Comparison of ENCODE assay signal across 19 cellular contexts in genomic region chr2:69837533-69837932, GRCh38.
"Had no signal": no experiment of that assay in that cellular context is flagged by ENCODE, and none has a peak within 500 bp of the region (broad histone marks: within the 10 kb centered on the region; RNA-seq: fewer than 3 reads in every experiment).

No MANE protein-coding gene starts in this region.

- H3K4me2 ChIP-seq: hepatocyte had no signal

- H3K36me3 ChIP-seq: colonic mucosa had no signal

- H3K27me3 ChIP-seq: colonic mucosa, esophagus muscularis mucosa, hepatocyte, right lobe of liver, suprapubic skin had no signal

- H3K27me3 Mint-ChIP-seq: activated CD4-positive, alpha-beta memory T cell treated with anti-CD3 and anti-CD28 coated beads for 36 hours; activated CD8-positive, alpha-beta memory T cell treated with anti-CD3 and anti-CD28 coated beads, Interleukin-2, amount 10 ng/mL, durations not matched to agents 7 days and 5 days; activated naive CD8-positive, alpha-beta T cell treated with anti-CD3 and anti-CD28 coated beads for 36 hours; brain; stimulated activated naive CD8-positive, alpha-beta T cell treated with anti-CD3 and anti-CD28 coated beads, Interleukin-15, Interleukin-2, amounts not matched to agents 100 ng/mL and 50 ng/mL, for 24 hours had no signal

- H3K9me3 ChIP-seq: colonic mucosa, esophagus muscularis mucosa, psoas muscle, right lobe of liver, suprapubic skin had no signal

- ATAC-seq: activated CD8-positive, alpha-beta memory T cell treated with anti-CD3 and anti-CD28 coated beads, Interleukin-2, amount 10 ng/mL, durations not matched to agents 7 days and 5 days; psoas muscle; right lobe of liver had no signal

- H3K27ac Mint-ChIP-seq: activated CD4-positive, alpha-beta memory T cell treated with anti-CD3 and anti-CD28 coated beads for 36 hours; activated CD8-positive, alpha-beta memory T cell treated with anti-CD3 and anti-CD28 coated beads, Interleukin-2, amount 10 ng/mL, durations not matched to agents 7 days and 5 days; activated naive CD8-positive, alpha-beta T cell treated with anti-CD3 and anti-CD28 coated beads for 36 hours; brain; stimulated activated naive CD8-positive, alpha-beta T cell treated with anti-CD3 and anti-CD28 coated beads, Interleukin-15, Interleukin-2, amounts not matched to agents 100 ng/mL and 50 ng/mL, for 24 hours had no signal

- H3K4me3 Mint-ChIP-seq: activated CD4-positive, alpha-beta memory T cell treated with anti-CD3 and anti-CD28 coated beads for 36 hours; activated CD8-positive, alpha-beta memory T cell treated with anti-CD3 and anti-CD28 coated beads, Interleukin-2, amount 10 ng/mL, durations not matched to agents 7 days and 5 days; activated naive CD8-positive, alpha-beta T cell treated with anti-CD3 and anti-CD28 coated beads for 36 hours; brain; stimulated activated naive CD8-positive, alpha-beta T cell treated with anti-CD3 and anti-CD28 coated beads, Interleukin-15, Interleukin-2, amounts not matched to agents 100 ng/mL and 50 ng/mL, for 24 hours had no signal

- DNase-seq: activated CD4-positive, alpha-beta memory T cell treated with anti-CD3 and anti-CD28 coated beads for 36 hours; activated CD4-positive, alpha-beta T cell treated with anti-CD3 and anti-CD28 coated beads for 1 hour; activated CD8-positive, alpha-beta memory T cell treated with anti-CD3 and anti-CD28 coated beads, Interleukin-2, amount 10 ng/mL, durations not matched to agents 7 days and 5 days; activated naive CD8-positive, alpha-beta T cell treated with anti-CD3 and anti-CD28 coated beads for 36 hours; activated T-cell treated with anti-CD3 and anti-CD28 coated beads, Interleukin-2, amount 50 U/mL, for 1 hour; central memory CD4-positive, alpha-beta T cell; colonic mucosa; islet precursor cell; midbrain; psoas muscle; right lobe of liver; T1000; trophoblast cell had no signal

- H3K27ac ChIP-seq: colonic mucosa, esophagus muscularis mucosa, hepatocyte, psoas muscle, right lobe of liver, suprapubic skin, VCaP had no signal

- H3K9me3 Mint-ChIP-seq: activated CD4-positive, alpha-beta memory T cell treated with anti-CD3 and anti-CD28 coated beads for 36 hours; activated naive CD8-positive, alpha-beta T cell treated with anti-CD3 and anti-CD28 coated beads for 36 hours; brain; stimulated activated naive CD8-positive, alpha-beta T cell treated with anti-CD3 and anti-CD28 coated beads, Interleukin-15, Interleukin-2, amounts not matched to agents 100 ng/mL and 50 ng/mL, for 24 hours had no signal

- H3K4me1 ChIP-seq: colonic mucosa, psoas muscle, right lobe of liver had no signal

- H3K4me3 ChIP-seq: colonic mucosa, esophagus muscularis mucosa, hepatocyte, psoas muscle, right lobe of liver, suprapubic skin had no signal

- H2AFZ ChIP-seq: hepatocyte had no signal
